Comparison of ENCODE assay signal across 8 cellular contexts in genomic region chr2:60553496-60553991, GRCh38.
DNase-seq lines count a peak whose midpoint lies in the region; ATAC-seq and TF ChIP-seq lines count a peak whose summit lies in the region.

Gene BCL11A (minus strand): TSS chr2:60553654. CDS start chr2:60553270, 384 bp downstream.

- peak within 1 kb of the TSS; percentile 68 for H3K4me3 ChIP-seq in retinal pigment epithelial cell (ENCODE audit: low read length)

- H3K27ac ChIP-seq in angular gyrus (ENCODE audit: low read depth, low read length): peak within 1 kb of the TSS; percentile 55

- peak; percentile 74 for DNase-seq in DMS79 (lab: John Stamatoyannopoulos, UW)
- DNase-seq in NCI-H748 (lab: John Stamatoyannopoulos, UW; ENCODE audit: unreplicated experiment): peak; percentile 85
- DNase-seq in hepatic stellate cell (ENCODE audit: low spot score): peak; percentile 68
- DNase-seq in retinal pigment epithelial cell (ENCODE audit: low read depth): peak; percentile 72
- DNase-seq in activated CD4-positive, alpha-beta T cell treated with anti-CD3 and anti-CD28 coated beads, Interleukin-2, amount 50 U/mL, for 48 hours: no peak

- peak; percentile 0 for ATAC-seq in HG02885 (IDR thresholded peaks at IDR 0.05; ENCODE audit: poor library complexity, unreplicated experiment)
- no peak for ATAC-seq in GM19328 (IDR thresholded peaks at IDR 0.05; ENCODE audit: unreplicated experiment)

- no peak for TF ChIP-seq CTCF in retinal pigment epithelial cell (conservative IDR thresholded peaks at IDR 0.05; ENCODE audit: low read depth, low read length)

Comparison
In these comparisons a context has a peak if more than half of its experiments do, and no peak if none do; other contexts are left out.
1. DNase-seq: peak in DMS79 (single experiment), NCI-H748 (single experiment), hepatic stellate cell (single experiment) and retinal pigment epithelial cell (single experiment); none in activated CD4-positive, alpha-beta T cell treated with anti-CD3 and anti-CD28 coated beads, Interleukin-2, amount 50 U/mL, for 48 hours (0 of 2).